11 cellular contexts compared by ENCODE assay signal in genomic region chr5:66882592-66883227, GRCh38.
DNase-seq lines count a peak whose midpoint lies in the region; ATAC-seq and TF ChIP-seq lines count a peak whose summit lies in the region.
"Had no signal": no experiment of that assay in that cellular context is flagged by ENCODE, and none has a peak within 500 bp of the region (broad histone marks: within the 10 kb centered on the region; RNA-seq: fewer than 3 reads in every experiment).

No MANE protein-coding gene starts in this region.

- peak; percentile 61 to 89 for ATAC-seq in activated naive CD4-positive, alpha-beta T cell treated with anti-CD3 and anti-CD28 coated beads, Interleukin-2, amount 50 U/mL, for 72 hours
- ATAC-seq in heart right ventricle (peak in 6 of 8 donors; percentile 52 to 86 (median 74)), upper lobe of right lung (peak; percentile 74), HG02642 (IDR thresholded peaks at IDR 0.05; ENCODE audit: poor library complexity, unreplicated experiment) (no peak)
- ATAC-seq: effector memory CD8-positive, alpha-beta T cell had no signal

- CTCF ChIA-PET in PC-9 (lab: Charles Lee): no interaction called here

- peaks cover 34% of the 10 kb centered on the region for H3F3A ChIP-seq in PC-9 (ENCODE audit: insufficient read depth, low read depth)

- POLR2A ChIA-PET in PC-9 (lab: Charles Lee; ENCODE audit: unreplicated experiment): interaction anchor here (0.6 to 0.8 kb wide), 2 partner anchors 15 to 1701 kb away, joined by 4 read pairs; no protein-coding TSS in a partner anchor

- intact Hi-C loops in PC-9 (cut with micrococcal nuclease; ENCODE audit: unreplicated experiment): no loop called here
- intact Hi-C loops in heart right ventricle (cut with DNase I): no loop called here
- intact Hi-C loops in upper lobe of right lung (cut with DNase I): no loop called here
- intact Hi-C loops in spleen (cut with DNase I; ENCODE audit: low total_unique reads): no loop called here

- peak overlapping the region; percentile 82 for H3K4me2 ChIP-seq in PC-9

- no peak overlapping the region for H3K27ac Mint-ChIP-seq in activated naive CD4-positive, alpha-beta T cell treated with anti-CD3 and anti-CD28 coated beads, Interleukin-2, amount 50 U/mL, for 72 hours
- H3K27ac Mint-ChIP-seq: effector memory CD8-positive, alpha-beta T cell had no signal

- H3K79me2 ChIP-seq in PC-9 (ENCODE audit: low read depth): no peaks in the 10 kb centered on the region

- H3K9me3 ChIP-seq in PC-9 (ENCODE audit: insufficient read depth, low read depth) (peaks cover 3% of the 10 kb centered on the region; the same call in 1 of the 2 replicates), heart right ventricle (peaks cover 0 to 4% (median 0%) of the 10 kb centered on the region in 11 donors), upper lobe of right lung (no peaks in the 10 kb centered on the region), spleen (no peaks in the 10 kb centered on the region)
- H3K9me3 ChIP-seq: uterus had no signal

- peaks cover 57% of the 10 kb centered on the region for H3K4me1 ChIP-seq in PC-9 (replicated peaks; ENCODE audit: insufficient read depth)
- H3K4me1 ChIP-seq in heart right ventricle: peaks cover 5 to 41% (median 25%) of the 10 kb centered on the region in 9 donors
- peaks cover 13% of the 10 kb centered on the region for H3K4me1 ChIP-seq in upper lobe of right lung
- no peaks in the 10 kb centered on the region for H3K4me1 ChIP-seq in spleen

- no peak for TF ChIP-seq POLR2A in spleen (IDR thresholded peaks at IDR 0.05)

- peak overlapping the region; percentile 98 for H3K27ac ChIP-seq in PC-9
- peak overlapping the region in 7 of 10 donors; percentile 2 to 75 (median 33) for H3K27ac ChIP-seq in heart right ventricle
- H3K27ac ChIP-seq in upper lobe of right lung: peak overlapping the region; percentile 65
- H3K27ac ChIP-seq in spleen: no peak overlapping the region

- H3K36me3 Mint-ChIP-seq in activated naive CD4-positive, alpha-beta T cell treated with anti-CD3 and anti-CD28 coated beads, Interleukin-2, amount 50 U/mL, for 72 hours: no peaks in the 10 kb centered on the region

- H3K27me3 ChIP-seq in PC-9 (ENCODE audit: insufficient read depth, low read depth): no peaks in the 10 kb centered on the region
- H3K27me3 ChIP-seq in heart right ventricle: no peaks in the 10 kb centered on the region
- no peaks in the 10 kb centered on the region for H3K27me3 ChIP-seq in upper lobe of right lung
- H3K27me3 ChIP-seq in spleen (replicated peaks in 1 of 7): no peaks in the 10 kb centered on the region
- H3K27me3 ChIP-seq: uterus had no signal

- TF ChIP-seq CTCF in PC-9 (conservative IDR thresholded peaks at IDR 0.05): no peak
- no peak for TF ChIP-seq CTCF in heart right ventricle (IDR thresholded peaks at IDR 0.05)
- TF ChIP-seq CTCF in upper lobe of right lung (IDR thresholded peaks at IDR 0.05): no peak
- TF ChIP-seq CTCF in spleen (IDR thresholded peaks at IDR 0.05 in 8 of 11, conservative IDR thresholded peaks at IDR 0.05 in 3 of 11): no peak

- no peaks in the 10 kb centered on the region for H4K20me1 ChIP-seq in PC-9 (ENCODE audit: insufficient read depth)

- no TSS peak for BruUV-seq in PC-9 (replicated peaks; lab: Mats Ljungman, UMichigan)

- DNase-seq in activated naive CD4-positive, alpha-beta T cell treated with anti-CD3 and anti-CD28 coated beads, Interleukin-2, amount 50 U/mL, for 72 hours (ENCODE audit: low spot score in 2 of 2): no peak
- DNase-seq in activated naive CD4-positive, alpha-beta T cell treated with Interleukin-2 at 50 U/mL for 16 hours: no peak
- peak; percentile 37 to 84 for DNase-seq in PC-9
- no peak for DNase-seq in heart right ventricle
- no peak for DNase-seq in upper lobe of right lung
- DNase-seq in spleen: no peak
- no peak for DNase-seq in EL
- DNase-seq: effector memory CD8-positive, alpha-beta T cell; NCI-H1092 had no signal

- no peaks in the 10 kb centered on the region for H3K9me2 ChIP-seq in PC-9 (ENCODE audit: insufficient read depth)

- WGBS in heart right ventricle, 2 donors: 43 to 63% methylated on average over 3 of the region's 3 CpGs
- WGBS in spleen, 5 donors: 44 to 72% (median 49%) methylated on average over 3 of the region's 3 CpGs

- no peaks in the 10 kb centered on the region for H3K36me3 ChIP-seq in PC-9 (ENCODE audit: low read depth)
- H3K36me3 ChIP-seq in heart right ventricle: no peaks in the 10 kb centered on the region
- H3K36me3 ChIP-seq in upper lobe of right lung: no peaks in the 10 kb centered on the region
- no peaks in the 10 kb centered on the region for H3K36me3 ChIP-seq in spleen
- H3K36me3 ChIP-seq: uterus had no signal

- H3K4me3 ChIP-seq in PC-9: peak overlapping the region; percentile 50
- H3K4me3 ChIP-seq in heart right ventricle: no peak overlapping the region
- H3K4me3 ChIP-seq in upper lobe of right lung: no peak overlapping the region
- no peak overlapping the region for H3K4me3 ChIP-seq in spleen
- H3K4me3 ChIP-seq: uterus had no signal

- no peaks in the 10 kb centered on the region for H3K9me3 Mint-ChIP-seq in activated naive CD4-positive, alpha-beta T cell treated with anti-CD3 and anti-CD28 coated beads, Interleukin-2, amount 50 U/mL, for 72 hours
- H3K9me3 Mint-ChIP-seq: effector memory CD8-positive, alpha-beta T cell had no signal

- H2AFZ ChIP-seq in PC-9: peak overlapping the region; percentile 71

Comparison
In these comparisons a context has a peak if more than half of its experiments do, and no peak if none do; other contexts are left out.
1. DNase-seq: peak in PC-9 (2 of 2); none in activated naive CD4-positive, alpha-beta T cell treated with anti-CD3 and anti-CD28 coated beads, Interleukin-2, amount 50 U/mL, for 72 hours (0 of 2), activated naive CD4-positive, alpha-beta T cell treated with Interleukin-2 at 50 U/mL for 16 hours (single experiment), heart right ventricle (0 of 2), upper lobe of right lung (single experiment), spleen (single experiment) and EL (single experiment).
2. H3K27ac ChIP-seq: peak in PC-9 (single experiment), heart right ventricle (7 of 10) and upper lobe of right lung (single experiment); none in spleen (0 of 8).